Comparison of ENCODE assay signal across 9 cellular contexts in the genomic region with DNA sequence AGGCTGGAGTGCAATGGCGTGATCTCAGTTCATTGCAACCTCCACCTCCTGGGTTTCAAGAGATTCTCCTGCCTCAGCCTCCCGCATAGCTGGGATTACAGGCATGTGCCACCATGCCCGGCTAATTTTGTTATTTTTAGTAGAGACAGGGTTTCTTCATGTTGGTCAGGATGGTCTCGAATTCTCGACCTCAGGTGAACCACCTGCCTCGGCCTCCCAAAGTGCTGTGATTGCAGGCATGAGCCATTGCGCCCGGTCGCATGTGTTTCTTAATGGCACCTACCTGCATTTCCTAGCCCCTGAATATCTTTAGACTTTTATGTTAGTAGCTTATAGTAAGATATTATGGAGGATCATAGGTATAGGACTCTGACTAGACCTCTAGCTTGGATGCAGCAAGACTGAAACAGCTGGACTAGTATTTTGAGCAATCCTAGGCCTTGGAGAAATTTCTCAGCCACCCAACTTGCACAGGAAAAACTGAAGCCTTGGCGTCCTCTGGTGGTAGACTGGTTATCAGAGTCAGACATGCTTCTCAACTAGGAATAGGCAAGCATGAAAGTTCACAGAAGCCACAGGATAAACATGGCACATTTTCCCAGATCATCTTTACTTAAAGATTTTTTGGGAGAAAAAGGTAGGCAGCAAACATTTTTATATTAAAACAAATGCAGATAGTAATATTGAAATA. TPM values are rescaled to one million over a fixed set of nuclear protein-coding genes. Genes with fewer than 3 reads are reported as not detected.
DNase-seq lines count a peak whose midpoint lies in the region; ATAC-seq, FAIRE-seq and TF ChIP-seq lines count a peak whose summit lies in the region.
"Had no signal": no experiment of that assay in that cellular context is flagged by ENCODE, and none has a peak within 500 bp of the region (broad histone marks: within the 10 kb centered on the region; RNA-seq: fewer than 3 reads in every experiment).

No MANE protein-coding gene starts in this region.

- H3K9me3 ChIP-seq in right atrium auricular region (no peaks in the 10 kb centered on the region), small intestine (ENCODE audit: control insufficient read depth, low read depth) (no peaks in the 10 kb centered on the region), spleen (no peaks in the 10 kb centered on the region)

- H3K4me1 ChIP-seq in right atrium auricular region: no peaks in the 10 kb centered on the region
- no peaks in the 10 kb centered on the region for H3K4me1 ChIP-seq in small intestine (ENCODE audit: control insufficient read depth in 2 of 2, insufficient read depth in 1 of 2, low read depth in 1 of 2, low read length in 1 of 2)
- peaks cover 0 to 3% (median under 1%) of the 10 kb centered on the region in 6 donors for H3K4me1 ChIP-seq in spleen

- H3K4me3 ChIP-seq in right atrium auricular region (no peak overlapping the region), small intestine (ENCODE audit: low read depth in 1 of 2, low read length in 2 of 2) (no peak overlapping the region), spleen (no peak overlapping the region)

- H3K27ac ChIP-seq in right atrium auricular region: no peak overlapping the region
- H3K27ac ChIP-seq in small intestine (ENCODE audit: low read depth in 1 of 2, low read length in 1 of 2): no peak overlapping the region
- no peak overlapping the region for H3K27ac ChIP-seq in spleen

- no peaks in the 10 kb centered on the region for H3K4me1 Mint-ChIP-seq in activated naive CD4-positive, alpha-beta T cell treated with anti-CD3 and anti-CD28 coated beads for 36 hours (ENCODE audit: low read depth)
- no peaks in the 10 kb centered on the region for H3K4me1 Mint-ChIP-seq in activated CD8-positive, alpha-beta T cell treated with anti-CD3 and anti-CD28 coated beads for 36 hours (ENCODE audit: low read depth)

- CTCF ChIA-PET in activated naive CD4-positive, alpha-beta T cell treated with anti-CD3 and anti-CD28 coated beads for 36 hours (lab: Charles Lee): interaction anchor here (0.6 to 1.4 kb wide), 3 partner anchors 9 to 369 kb away, joined by 5 to 7 read pairs (median 5); no protein-coding TSS in a partner anchor
- CTCF ChIA-PET in activated CD8-positive, alpha-beta T cell treated with anti-CD3 and anti-CD28 coated beads for 36 hours (lab: Charles Lee): interaction anchor here (0.6 to 1.6 kb wide), 7 partner anchors 11 to 174 kb away, joined by 3 to 6 read pairs (median 4); no protein-coding TSS in a partner anchor

- 89 to 91% (median 90%) methylated on average over 10 of the region's 10 CpGs for WGBS in small intestine, 3 donors
- 82 to 90% (median 88%) methylated on average over 10 of the region's 10 CpGs for WGBS in spleen, 5 donors

- H3K9me3 Mint-ChIP-seq in activated naive CD4-positive, alpha-beta T cell treated with anti-CD3 and anti-CD28 coated beads for 36 hours: no peaks in the 10 kb centered on the region
- no peaks in the 10 kb centered on the region for H3K9me3 Mint-ChIP-seq in activated CD8-positive, alpha-beta T cell treated with anti-CD3 and anti-CD28 coated beads for 36 hours

- H3K27me3 ChIP-seq in right atrium auricular region (no peaks in the 10 kb centered on the region), small intestine (ENCODE audit: control insufficient read depth in 2 of 2, insufficient read depth in 2 of 2, low read length in 2 of 2) (no peaks in the 10 kb centered on the region), spleen (replicated peaks in 1 of 7) (no peaks in the 10 kb centered on the region)

- intact Hi-C loops in activated naive CD4-positive, alpha-beta T cell treated with anti-CD3 and anti-CD28 coated beads for 36 hours (cut with micrococcal nuclease): loop anchor here (1.0 to 5.0 kb wide), 2 partner anchors 130 to 243 kb away; no protein-coding TSS in a partner anchor
- intact Hi-C loops in activated CD8-positive, alpha-beta T cell treated with anti-CD3 and anti-CD28 coated beads for 36 hours (cut with micrococcal nuclease): no loop called here
- intact Hi-C loops in spleen (cut with DNase I; ENCODE audit: low total_unique reads): no loop called here

- H3K36me3 ChIP-seq in right atrium auricular region: peaks cover 32% of the 10 kb centered on the region
- H3K36me3 ChIP-seq in small intestine (ENCODE audit: control insufficient read depth in 2 of 2, insufficient read depth in 2 of 2, low read length in 2 of 2): peaks cover 11 to 15% of the 10 kb centered on the region in 2 donors
- H3K36me3 ChIP-seq in spleen: peaks cover 0 to 62% (median 42%) of the 10 kb centered on the region in 6 donors

- POLR2A ChIA-PET in activated CD8-positive, alpha-beta T cell treated with anti-CD3 and anti-CD28 coated beads for 36 hours (lab: Charles Lee): interaction anchor here (1.1 to 1.4 kb wide), 2 partner anchors 10 to 23 kb away, joined by 4 to 5 read pairs; a partner anchor contains a TSS

- H3K27ac Mint-ChIP-seq in activated naive CD4-positive, alpha-beta T cell treated with anti-CD3 and anti-CD28 coated beads for 36 hours: no peak overlapping the region
- no peak overlapping the region for H3K27ac Mint-ChIP-seq in activated CD8-positive, alpha-beta T cell treated with anti-CD3 and anti-CD28 coated beads for 36 hours

- ATAC-seq in activated CD8-positive, alpha-beta T cell treated with anti-CD3 and anti-CD28 coated beads for 36 hours: no peak

- H3K36me3 Mint-ChIP-seq in activated naive CD4-positive, alpha-beta T cell treated with anti-CD3 and anti-CD28 coated beads for 36 hours (ENCODE audit: low read depth): peaks cover 5% of the 10 kb centered on the region
- H3K36me3 Mint-ChIP-seq in activated CD8-positive, alpha-beta T cell treated with anti-CD3 and anti-CD28 coated beads for 36 hours (ENCODE audit: low read depth): peaks cover 15% of the 10 kb centered on the region

- no peaks in the 10 kb centered on the region for H3K27me3 Mint-ChIP-seq in activated naive CD4-positive, alpha-beta T cell treated with anti-CD3 and anti-CD28 coated beads for 36 hours (ENCODE audit: low read depth)
- H3K27me3 Mint-ChIP-seq in activated CD8-positive, alpha-beta T cell treated with anti-CD3 and anti-CD28 coated beads for 36 hours: no peaks in the 10 kb centered on the region

- peak; percentile 66 for DNase-seq in activated naive CD4-positive, alpha-beta T cell treated with anti-CD3 and anti-CD28 coated beads for 36 hours
- DNase-seq in activated naive CD4-positive, alpha-beta T cell treated with anti-CD3 and anti-CD28 coated beads, Interleukin-2, amount 50 U/mL, for 16 hours: no peak
- DNase-seq in NAMALWA (ENCODE audit: low spot score): peak; percentile 51
- DNase-seq in activated CD8-positive, alpha-beta T cell treated with anti-CD3 and anti-CD28 coated beads for 36 hours: peak; percentile 52
- DNase-seq in right atrium auricular region (ENCODE audit: low spot score): peak; percentile 63
- peak; percentile 27 for DNase-seq in small intestine
- no peak for DNase-seq in GM12892 (ENCODE audit: insufficient read length)
- DNase-seq in spleen: no peak

- no peak for TF ChIP-seq CTCF in activated CD8-positive, alpha-beta T cell treated with anti-CD3 and anti-CD28 coated beads for 36 hours (IDR thresholded peaks at IDR 0.05)
- TF ChIP-seq CTCF in right atrium auricular region (IDR thresholded peaks at IDR 0.05) (peak; percentile 22 to 77), spleen (IDR thresholded peaks at IDR 0.05 in 8 of 11, conservative IDR thresholded peaks at IDR 0.05 in 3 of 11) (peak in 4 of 11 experiments; percentile 16 to 41 (median 20))

- no peak for FAIRE-seq in small intestine (lab: Jason Lieb, UNC)
- FAIRE-seq in GM12892 (lab: Jason Lieb, UNC): no peak
- FAIRE-seq: colon had no signal

- no peak for TF ChIP-seq POLR2A in GM12892 (IDR thresholded peaks at IDR 0.05; ENCODE audit: low read depth, low read length)
- TF ChIP-seq POLR2A in spleen (IDR thresholded peaks at IDR 0.05): no peak

- H3K4me3 Mint-ChIP-seq in activated naive CD4-positive, alpha-beta T cell treated with anti-CD3 and anti-CD28 coated beads for 36 hours: no peak overlapping the region
- no peak overlapping the region for H3K4me3 Mint-ChIP-seq in activated CD8-positive, alpha-beta T cell treated with anti-CD3 and anti-CD28 coated beads for 36 hours

RNA-seq across cellular contexts. Expression of a gene that starts 22.7 kb away (rescaled TPM):
- not detected for total RNA-seq in activated naive CD4-positive, alpha-beta T cell treated with anti-CD3 and anti-CD28 coated beads for 36 hours
- total RNA-seq in activated CD8-positive, alpha-beta T cell treated with anti-CD3 and anti-CD28 coated beads for 36 hours: under 1 TPM in 1 of 2 experiments, not detected in 1; 0.18 TPM
- total RNA-seq in right atrium auricular region (under 1 TPM in 1 of 2 donors, not detected in 1; 0.86 TPM), spleen (1 to 10 TPM in 2 of 7 donors, under 1 TPM in 5; 0.41 to 2.5 (median 0.93) TPM)
- polyA plus RNA-seq in small intestine (1 to 10 TPM; 1.3 to 7.6 (median 1.4) TPM), spleen (1 to 10 TPM; 1.6 to 1.9 (median 1.8) TPM)
- polyA plus RNA-seq in GM12892 (2012; ENCODE audit: missing spikeins): not detected

RNA-seq across cellular contexts. Expression of a gene that starts 25.5 kb away (rescaled TPM):
- 10 to 100 TPM; 93.7 to 95.1 TPM for total RNA-seq in activated naive CD4-positive, alpha-beta T cell treated with anti-CD3 and anti-CD28 coated beads for 36 hours
- 100 to 1,000 TPM; 144 to 145 TPM for total RNA-seq in activated CD8-positive, alpha-beta T cell treated with anti-CD3 and anti-CD28 coated beads for 36 hours
- total RNA-seq in right atrium auricular region (10 to 100 TPM; 40.9 to 52.4 TPM), spleen (10 to 100 TPM; 22.0 to 47.1 (median 35.0) TPM)
- polyA plus RNA-seq in small intestine (100 to 1,000 TPM; 115 to 149 (median 140) TPM), spleen (10 to 100 TPM; 21.5 to 39.3 (median 38.0) TPM)
- polyA plus RNA-seq in GM12892 (2012; ENCODE audit: missing spikeins): 125 TPM

RNA-seq across cellular contexts. Expression of a gene that starts 30.4 kb away (rescaled TPM):
- not detected for total RNA-seq in activated naive CD4-positive, alpha-beta T cell treated with anti-CD3 and anti-CD28 coated beads for 36 hours
- not detected for total RNA-seq in activated CD8-positive, alpha-beta T cell treated with anti-CD3 and anti-CD28 coated beads for 36 hours
- total RNA-seq in right atrium auricular region: under 1 TPM in 1 of 2 donors, not detected in 1; 0.89 TPM
- under 1 TPM in 1 of 3 donors, not detected in 2; 0.15 TPM for polyA plus RNA-seq in small intestine
- not detected for polyA plus RNA-seq in GM12892 (2012; ENCODE audit: missing spikeins)
- total RNA-seq in spleen: not detected
- polyA plus RNA-seq in spleen: under 1 TPM in 2 of 3 donors, not detected in 1; 0.07 to 0.22 TPM

RNA-seq across cellular contexts. Expression of a gene that starts 38.0 kb away (rescaled TPM):
- total RNA-seq in activated naive CD4-positive, alpha-beta T cell treated with anti-CD3 and anti-CD28 coated beads for 36 hours: 100 to 1,000 TPM; 123 to 124 TPM
- total RNA-seq in activated CD8-positive, alpha-beta T cell treated with anti-CD3 and anti-CD28 coated beads for 36 hours: 100 to 1,000 TPM; 129 to 138 TPM
- total RNA-seq in right atrium auricular region: 100 to 1,000 TPM in 1 of 2 donors, 10 to 100 TPM in 1; 93.4 to 125 TPM
- polyA plus RNA-seq in small intestine: 100 to 1,000 TPM; 258 to 438 (median 269) TPM
- polyA plus RNA-seq in GM12892 (2012; ENCODE audit: missing spikeins): 135 TPM
- total RNA-seq in spleen: 10 to 100 TPM; 53.1 to 76.7 (median 68.5) TPM
- polyA plus RNA-seq in spleen: 100 to 1,000 TPM; 122 to 141 (median 137) TPM

RNA-seq across cellular contexts. Expression of a gene that starts 38.1 kb away (rescaled TPM):
- 10 to 100 TPM; 13.8 to 15.4 TPM for total RNA-seq in activated naive CD4-positive, alpha-beta T cell treated with anti-CD3 and anti-CD28 coated beads for 36 hours
- 10 to 100 TPM; 15.4 to 16.3 TPM for total RNA-seq in activated CD8-positive, alpha-beta T cell treated with anti-CD3 and anti-CD28 coated beads for 36 hours
- total RNA-seq in right atrium auricular region: 10 to 100 TPM; 11.7 to 21.7 TPM
- 10 to 100 TPM in 2 of 3 donors, 1 to 10 TPM in 1; 9.8 to 13.7 (median 10.5) TPM for polyA plus RNA-seq in small intestine
- 20.1 TPM for polyA plus RNA-seq in GM12892 (2012; ENCODE audit: missing spikeins)
- 10 to 100 TPM; 14.3 to 22.4 (median 19.4) TPM for total RNA-seq in spleen
- polyA plus RNA-seq in spleen: 10 to 100 TPM in 1 of 3 donors, 1 to 10 TPM in 2; 8.7 to 13.3 (median 9.7) TPM

Comparison
In these comparisons a context has a peak if more than half of its experiments do, and no peak if none do; other contexts are left out.
1. DNase-seq: peak in activated naive CD4-positive, alpha-beta T cell treated with anti-CD3 and anti-CD28 coated beads for 36 hours (single experiment), NAMALWA (single experiment), activated CD8-positive, alpha-beta T cell treated with anti-CD3 and anti-CD28 coated beads for 36 hours (single experiment), right atrium auricular region (single experiment) and small intestine (single experiment); none in activated naive CD4-positive, alpha-beta T cell treated with anti-CD3 and anti-CD28 coated beads, Interleukin-2, amount 50 U/mL, for 16 hours (single experiment), GM12892 (single experiment) and spleen (single experiment).